Comparison of ENCODE assay signal across 14 cellular contexts in genomic region chr1:230174041-230174440, GRCh38.
DNase-seq lines count a peak whose midpoint lies in the region; ATAC-seq and TF ChIP-seq lines count a peak whose summit lies in the region.
"Had no signal": no experiment of that assay in that cellular context is flagged by ENCODE, and none has a peak within 500 bp of the region (broad histone marks: within the 10 kb centered on the region; RNA-seq: fewer than 3 reads in every experiment).

No MANE protein-coding gene starts in this region.

- peaks cover 16% of the 10 kb centered on the region; the same call in 1 of the 2 replicates for H3K79me2 ChIP-seq in OCI-LY7 (ENCODE audit: insufficient read depth, low read depth, low read length)

- no peak overlapping the region for H2BK5ac ChIP-seq in neuronal stem cell (ENCODE audit: low read length)

- no peak overlapping the region for H4K91ac ChIP-seq in neuronal stem cell (ENCODE audit: low read depth, low read length, poor library complexity)

- H3K4me2 ChIP-seq in neuronal stem cell (ENCODE audit: insufficient read depth, low read length, poor library complexity, severe bottlenecking) (no peak overlapping the region), OCI-LY7 (ENCODE audit: low read length) (no peak overlapping the region)
- H3K4me2 ChIP-seq: A549 had no signal

- WGBS in neuronal stem cell (ENCODE audit: extremely low coverage in 2 of 2, insufficient read length in 2 of 2, insufficient replicate concordance in 1 of 2), 2 donors: no CpG with 5 or more reads among the region's 7 CpGs

- no peak overlapping the region for H3K4me3 ChIP-seq in right atrium auricular region
- no peak overlapping the region for H3K4me3 ChIP-seq in neuronal stem cell (ENCODE audit: low read length in 2 of 2)
- H3K4me3 ChIP-seq in OCI-LY7 (ENCODE audit: low read depth, low read length, poor library complexity, severe bottlenecking): no peak overlapping the region
- H3K4me3 ChIP-seq: A549, SJCRH30 had no signal

- peak overlapping the region in 3 of 5 experiments; percentile 6 to 9 (median 7) for H3K27ac Mint-ChIP-seq in brain

- no peaks in the 10 kb centered on the region for H3K9me3 Mint-ChIP-seq in brain
- H3K9me3 Mint-ChIP-seq: CD14-positive monocyte had no signal

- no peak overlapping the region for H3K14ac ChIP-seq in neuronal stem cell (ENCODE audit: low read length)

- no peak overlapping the region for H2AK5ac ChIP-seq in neuronal stem cell (ENCODE audit: low read depth, low read length)

- no peak for ATAC-seq in Right ventricle myocardium inferior
- no peak for ATAC-seq in HG03045 (IDR thresholded peaks at IDR 0.05; ENCODE audit: unreplicated experiment)
- ATAC-seq in HG03108 (IDR thresholded peaks at IDR 0.05; ENCODE audit: unreplicated experiment): no peak
- no peak for ATAC-seq in stimulated activated naive CD8-positive, alpha-beta T cell treated with anti-CD3 and anti-CD28 coated beads, Interleukin-15, Interleukin-2, amounts not matched to agents 100 U/mL and 50 U/mL, for 24 hours
- ATAC-seq: A549 had no signal

- no peaks in the 10 kb centered on the region for H3K79me1 ChIP-seq in neuronal stem cell (ENCODE audit: low read depth, low read length)

- H2BK12ac ChIP-seq in neuronal stem cell (ENCODE audit: low read length): no peak overlapping the region

- H3K27me3 Mint-ChIP-seq in brain: no peaks in the 10 kb centered on the region

- no peaks in the 10 kb centered on the region for H4K20me1 ChIP-seq in OCI-LY7 (ENCODE audit: insufficient read depth, low read length)

- H3K36me3 ChIP-seq in right atrium auricular region (no peaks in the 10 kb centered on the region), neuronal stem cell (replicated peaks in 1 of 2; ENCODE audit: control insufficient read depth in 2 of 2, insufficient read depth in 2 of 2, low read length in 2 of 2) (peaks cover 2 to 9% of the 10 kb centered on the region in 2 donors), OCI-LY7 (ENCODE audit: insufficient read depth, low read length) (peaks cover 9% of the 10 kb centered on the region; the same call in 1 of the 2 replicates)
- H3K36me3 ChIP-seq: SJCRH30 had no signal

- DNase-seq in right atrium auricular region (ENCODE audit: low spot score) (peak; percentile 42), Right ventricle myocardium inferior (ENCODE audit: missing footprints) (no peak), neuronal stem cell (ENCODE audit: low spot score) (no peak), OCI-LY7 (ENCODE audit: low spot score) (no peak)
- DNase-seq in stimulated activated naive CD8-positive, alpha-beta T cell treated with anti-CD3 and anti-CD28 coated beads, Interleukin-15, Interleukin-2, amounts not matched to agents 100 U/mL and 50 U/mL, for 24 hours: no peak
- DNase-seq: NCI-H187, SJCRH30 had no signal

- H3K23ac ChIP-seq in neuronal stem cell (ENCODE audit: low read depth, low read length, poor library complexity): no peak overlapping the region

- no peak overlapping the region for H4K8ac ChIP-seq in neuronal stem cell (ENCODE audit: low read depth, low read length)

- POLR2A ChIA-PET in OCI-LY7 (lab: Charles Lee): interaction anchor here (0.5 kb wide), 1 partner anchor 13 kb away, joined by 5 read pairs; no protein-coding TSS in a partner anchor

- peak overlapping the region; percentile 44 for H3K18ac ChIP-seq in neuronal stem cell (ENCODE audit: low read length)

- no peak overlapping the region for H3K9ac ChIP-seq in neuronal stem cell (ENCODE audit: low read depth, low read length, poor library complexity)

- no peak overlapping the region for H2BK15ac ChIP-seq in neuronal stem cell (ENCODE audit: low read length)

- CTCF ChIA-PET in OCI-LY7 (lab: Charles Lee; ENCODE audit: unreplicated experiment): interaction anchor here (0.6 kb wide), 1 partner anchor 64 kb away, joined by 3 read pairs; no protein-coding TSS in a partner anchor

- H3K9me3 ChIP-seq in right atrium auricular region (no peaks in the 10 kb centered on the region), neuronal stem cell (replicated peaks in 1 of 2; ENCODE audit: control insufficient read depth in 2 of 2, insufficient read depth in 1 of 2, low read depth in 1 of 2, low read length in 2 of 2) (no peaks in the 10 kb centered on the region), OCI-LY7 (ENCODE audit: low read length) (no peaks in the 10 kb centered on the region)
- H3K9me3 ChIP-seq: A549, SJCRH30 had no signal

- H3K27me3 ChIP-seq in right atrium auricular region (no peaks in the 10 kb centered on the region), neuronal stem cell (ENCODE audit: control insufficient read depth in 3 of 3, insufficient read depth in 3 of 3, low read depth in 1 of 3, low read length in 3 of 3) (no peaks in the 10 kb centered on the region)
- H3K27me3 ChIP-seq: SJCRH30 had no signal

- peaks cover 87% of the 10 kb centered on the region for H3K4me1 Mint-ChIP-seq in brain

- no peak for TF ChIP-seq CTCF in right atrium auricular region (IDR thresholded peaks at IDR 0.05)
- no peak for TF ChIP-seq CTCF in brain (conservative IDR thresholded peaks at IDR 0.05)
- no peak for TF ChIP-seq CTCF in OCI-LY7 (conservative IDR thresholded peaks at IDR 0.05; ENCODE audit: low read length)

- peaks cover 12% of the 10 kb centered on the region for H3K36me3 Mint-ChIP-seq in brain

- intact Hi-C loops in Right ventricle myocardium inferior (cut with DNase I): no loop called here
- intact Hi-C loops in OCI-LY7 (cut with micrococcal nuclease; ENCODE audit: unreplicated experiment): no loop called here

- H2AFZ ChIP-seq in neuronal stem cell (ENCODE audit: low read length) (no peak overlapping the region), OCI-LY7 (ENCODE audit: low read length) (no peak overlapping the region)

- peaks cover 0 to 28% of the 10 kb centered on the region in 2 donors for H3K4me1 ChIP-seq in right atrium auricular region
- peaks cover 0 to 13% of the 10 kb centered on the region in 2 donors for H3K4me1 ChIP-seq in neuronal stem cell (ENCODE audit: control insufficient read depth in 2 of 2, insufficient read depth in 1 of 2, low read depth in 1 of 2, low read length in 2 of 2)
- H3K4me1 ChIP-seq in OCI-LY7 (ENCODE audit: insufficient read depth, low read length, poor library complexity, severe bottlenecking): peaks cover 22% of the 10 kb centered on the region

- no peak overlapping the region for H2BK120ac ChIP-seq in neuronal stem cell (ENCODE audit: low read depth, low read length)

- H3K27ac ChIP-seq in right atrium auricular region (no peak overlapping the region), neuronal stem cell (replicated peaks; ENCODE audit: low read length) (no peak overlapping the region), OCI-LY7 (ENCODE audit: low read depth, low read length, poor library complexity, severe bottlenecking) (no peak overlapping the region)
- H3K27ac ChIP-seq: A549, HL-60, RWPE1, SJCRH30 had no signal

- H3K4me3 Mint-ChIP-seq in brain: no peak overlapping the region
- H3K4me3 Mint-ChIP-seq: CD14-positive monocyte had no signal

- no peaks in the 10 kb centered on the region for H3K9me2 ChIP-seq in OCI-LY7 (ENCODE audit: insufficient read depth, low read length)

- no peak overlapping the region for H3K4ac ChIP-seq in neuronal stem cell (ENCODE audit: low read length)

- no TSS peak for BruUV-seq in OCI-LY7 (replicated peaks; lab: Mats Ljungman, UMichigan)
